In the genomic region with DNA sequence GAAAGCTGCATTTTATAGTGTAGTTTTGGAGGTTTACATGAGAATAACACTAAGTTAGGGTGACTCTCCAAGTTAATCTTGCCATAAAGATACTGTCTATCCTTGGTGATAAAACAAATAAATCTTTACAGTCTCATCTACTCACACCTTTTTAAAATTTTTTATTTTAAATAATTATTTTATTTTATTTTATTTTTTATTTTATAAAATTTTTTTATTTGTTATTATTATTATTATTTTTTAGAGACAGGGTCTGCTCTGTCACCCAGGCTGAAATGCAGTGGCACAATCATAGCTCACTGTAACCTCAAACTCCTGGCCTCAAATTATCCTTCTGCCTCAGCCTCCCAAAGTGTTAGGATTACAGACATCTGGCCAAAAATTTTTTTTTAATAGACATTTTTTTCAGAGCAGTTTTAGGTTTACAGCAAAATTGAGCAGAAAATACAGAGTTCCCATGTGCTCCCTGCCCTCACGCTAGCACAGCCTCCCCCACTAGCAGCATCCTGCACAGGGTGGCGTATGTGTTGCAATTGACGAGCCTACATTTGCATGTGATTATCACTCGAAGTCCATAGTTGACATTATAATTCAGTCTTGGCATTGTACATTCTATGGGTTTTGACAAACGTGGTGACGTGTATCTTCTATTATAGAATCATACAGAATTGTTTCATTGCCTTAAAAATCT, we compare ENCODE assay signal across 15 cellular contexts. TPM values are rescaled to one million over a fixed set of nuclear protein-coding genes. Genes with fewer than 3 reads are reported as not detected.
DNase-seq lines count a peak whose midpoint lies in the region; ATAC-seq and TF ChIP-seq lines count a peak whose summit lies in the region.
"Had no signal": no experiment of that assay in that cellular context is flagged by ENCODE, and none has a peak within 500 bp of the region (broad histone marks: within the 10 kb centered on the region; RNA-seq: fewer than 3 reads in every experiment).

No MANE protein-coding gene starts in this region.

- H4K20me1 ChIP-seq in DOHH2 (ENCODE audit: control insufficient read depth, insufficient read depth, low read depth, low read length) (no peaks in the 10 kb centered on the region), OCI-LY7 (ENCODE audit: insufficient read depth, low read length) (no peaks in the 10 kb centered on the region)

- peak overlapping the region; percentile 61 for H3K27ac ChIP-seq in DOHH2 (ENCODE audit: low read depth, low read length)
- H3K27ac ChIP-seq in OCI-LY7 (ENCODE audit: low read depth, low read length, poor library complexity, severe bottlenecking) = peak overlapping the region; percentile 62
- H3K27ac ChIP-seq in neutrophil = peak overlapping the region; percentile 81

- H3K9me2 ChIP-seq in DOHH2 (replicated peaks; ENCODE audit: control insufficient read depth, low read length) (no peaks in the 10 kb centered on the region), OCI-LY7 (ENCODE audit: insufficient read depth, low read length) (no peaks in the 10 kb centered on the region)

- no peaks in the 10 kb centered on the region for H3K9me3 ChIP-seq in DOHH2 (ENCODE audit: control insufficient read depth, insufficient read depth, low read length)
- no peaks in the 10 kb centered on the region for H3K9me3 ChIP-seq in HAP-1
- H3K9me3 ChIP-seq in OCI-LY7 (ENCODE audit: low read length) = no peaks in the 10 kb centered on the region
- H3K9me3 ChIP-seq in neutrophil = no peaks in the 10 kb centered on the region

- CTCF ChIA-PET in OCI-LY7 (lab: Charles Lee; ENCODE audit: unreplicated experiment) = no interaction called here

- peak overlapping the region; percentile 93 for H2AFZ ChIP-seq in OCI-LY7 (ENCODE audit: low read length)

- no peak for ATAC-seq in GM19351 (IDR thresholded peaks at IDR 0.05; ENCODE audit: unreplicated experiment)
- no peak for ATAC-seq in HG02885 (IDR thresholded peaks at IDR 0.05; ENCODE audit: poor library complexity, unreplicated experiment)
- ATAC-seq: GM12878 had no signal

- H3K36me3 ChIP-seq in DOHH2 (ENCODE audit: control insufficient read depth, low read length) (no peaks in the 10 kb centered on the region), HAP-1 (replicated peaks) (no peaks in the 10 kb centered on the region), OCI-LY7 (ENCODE audit: insufficient read depth, low read length) (no peaks in the 10 kb centered on the region), neutrophil (no peaks in the 10 kb centered on the region)

- no peaks in the 10 kb centered on the region for H3K27me3 ChIP-seq in DOHH2 (ENCODE audit: control insufficient read depth, low read length)
- H3K27me3 ChIP-seq in HAP-1 (ENCODE audit: low read depth) = peaks cover 6% of the 10 kb centered on the region; the same call in 1 of the 2 replicates
- peaks cover 1% of the 10 kb centered on the region for H3K27me3 ChIP-seq in neutrophil

- no TSS peak for BruUV-seq in OCI-LY7 (replicated peaks; lab: Mats Ljungman, UMichigan)

- H3K4me3 ChIP-seq in DOHH2 (ENCODE audit: low read length) (peak overlapping the region; percentile 50), HAP-1 (no peak overlapping the region), OCI-LY7 (ENCODE audit: low read depth, low read length, poor library complexity, severe bottlenecking) (peak overlapping the region; percentile 32), neutrophil (ENCODE audit: low read depth in 1 of 2, low read length in 1 of 2) (no peak overlapping the region)
- H3K4me3 ChIP-seq: GM12878 had no signal

- TF ChIP-seq CTCF in DOHH2 (IDR thresholded peaks at IDR 0.05; ENCODE audit: low read depth, low read length, poor library complexity, severe bottlenecking) (no peak), OCI-LY7 (conservative IDR thresholded peaks at IDR 0.05; ENCODE audit: low read length) (no peak), neutrophil (IDR thresholded peaks at IDR 0.05) (no peak)

- DNase-seq in HAP-1 (ENCODE audit: low spot score in 2 of 2) = peak; percentile 54 to 69
- DNase-seq in OCI-LY7 (ENCODE audit: low spot score) = peak; percentile 57
- DNase-seq in effector CD8-positive, alpha-beta T cell (lab: John Stamatoyannopoulos, UW) = no peak
- DNase-seq: C1 segment of cervical spinal cord; Calu3; CD4-positive, alpha-beta T cell; DMS 273 treated with DMSO at 0.1 percent for 48 hours; GOT3; H9; HFFc6 had no signal

- POLR2A ChIA-PET in OCI-LY7 (lab: Charles Lee) = interaction anchor here (0.7 to 1.9 kb wide), 6 partner anchors 9 to 136 kb away, joined by 3 to 7 read pairs (median 4); no protein-coding TSS in a partner anchor

- H3K4me1 ChIP-seq in DOHH2 (ENCODE audit: control insufficient read depth, low read length) (peaks cover 88% of the 10 kb centered on the region), HAP-1 (peaks cover 21% of the 10 kb centered on the region), OCI-LY7 (ENCODE audit: insufficient read depth, low read length, poor library complexity, severe bottlenecking) (peaks cover 60% of the 10 kb centered on the region), neutrophil (ENCODE audit: control insufficient read depth in 1 of 2, insufficient read depth in 1 of 2, low read depth in 1 of 2, low read length in 1 of 2) (peaks cover 46 to 59% of the 10 kb centered on the region in 2 experiments)

- H3F3A ChIP-seq in DOHH2 (ENCODE audit: control insufficient read depth, insufficient read depth) = peaks cover 22% of the 10 kb centered on the region

- in situ Hi-C loops in HAP-1 (cut with MboI; ENCODE audit: low sequenced_read_pairs) = no loop called here

- H3K4me2 ChIP-seq in DOHH2 (ENCODE audit: low read length) = peak overlapping the region; percentile 44
- H3K4me2 ChIP-seq in OCI-LY7 (ENCODE audit: low read length) = peak overlapping the region; percentile 58

- intact Hi-C loops in OCI-LY7 (cut with micrococcal nuclease; ENCODE audit: unreplicated experiment) = no loop called here

- no peaks in the 10 kb centered on the region for H3K79me2 ChIP-seq in DOHH2 (ENCODE audit: control insufficient read depth, low read length)
- no peaks in the 10 kb centered on the region for H3K79me2 ChIP-seq in OCI-LY7 (ENCODE audit: insufficient read depth, low read depth, low read length)

RNA-seq across cellular contexts. Expression of a gene that starts 41.0 kb away (rescaled TPM):
- total RNA-seq in OCI-LY7 (2014; rRNA removed; shearing (Covaris generic)) = 1.3 and 5.1 TPM in 2 replicates
- total RNA-seq in OCI-LY7 (2022) = 1.4 and 2.4 TPM in 2 replicates

Comparison
In these comparisons a context has a peak if more than half of its experiments do, and no peak if none do; other contexts are left out.
1. H3K4me3 ChIP-seq: peak in DOHH2 (single experiment) and OCI-LY7 (single experiment); none in HAP-1 (single experiment) and neutrophil (0 of 2).
2. Peak in every context shown above with its lines, with median percentiles within 50 percentile points of each other: H3K27ac ChIP-seq.